Comparison of ENCODE assay signal across 9 cellular contexts in the genomic region with DNA sequence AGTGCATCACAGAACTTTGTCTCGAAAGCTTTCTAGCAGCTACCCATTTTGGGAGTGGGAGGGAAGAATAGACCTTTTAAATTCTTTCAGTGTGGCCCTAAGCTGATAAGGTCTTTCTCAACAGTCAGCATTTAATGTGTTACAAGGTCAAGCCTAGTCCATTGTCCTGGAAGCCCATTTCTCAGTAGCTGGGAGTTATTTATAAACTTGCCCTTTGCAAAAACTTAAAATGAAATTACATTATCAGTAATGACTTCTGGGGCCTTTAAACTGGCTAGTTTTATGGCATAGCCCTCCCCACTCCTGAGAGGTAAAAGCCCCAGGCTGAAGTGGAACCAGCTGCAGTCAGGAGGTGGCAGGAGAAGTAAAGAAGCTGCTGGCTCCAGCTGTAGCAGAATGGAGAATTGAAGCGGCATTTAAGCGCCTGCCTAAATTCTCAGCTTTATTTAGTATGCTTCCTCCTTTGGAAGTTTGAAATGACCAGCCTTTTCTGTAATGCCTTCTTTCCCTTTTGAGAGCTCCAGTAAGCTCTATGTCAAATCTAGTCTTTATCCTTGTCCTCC. TPM values are rescaled to one million over a fixed set of nuclear protein-coding genes. Genes with fewer than 3 reads are reported as not detected.
DNase-seq lines count a peak whose midpoint lies in the region; ATAC-seq and TF ChIP-seq lines count a peak whose summit lies in the region.
"Had no signal": no experiment of that assay in that cellular context is flagged by ENCODE, and none has a peak within 500 bp of the region (broad histone marks: within the 10 kb centered on the region; RNA-seq: fewer than 3 reads in every experiment).

No MANE protein-coding gene starts in this region.

- CTCF ChIA-PET in activated CD4-positive, alpha-beta T cell treated with anti-CD3 and anti-CD28 coated beads, Interleukin-2, amount 10 ng/mL, durations not matched to agents 7 days and 5 days (lab: Charles Lee): interaction anchor here (0.7 to 5.2 kb wide), 15 partner anchors 8 to 123 kb away, joined by 3 to 22 read pairs (median 4); partner anchors contain the start of gene COPZ1

- H3K4me3 Mint-ChIP-seq in mesothelial cell of epicardium: no peak overlapping the region
- no peak overlapping the region for H3K4me3 Mint-ChIP-seq in activated CD4-positive, alpha-beta T cell treated with anti-CD3 and anti-CD28 coated beads, Interleukin-2, amount 10 ng/mL, durations not matched to agents 7 days and 5 days

- peaks cover 0 to 15% of the 10 kb centered on the region in 2 donors for H3K36me3 ChIP-seq in adrenal gland (replicated peaks in 1 of 2)

- no peak overlapping the region for H3K4me3 ChIP-seq in adrenal gland

- POLR2A ChIA-PET in activated CD4-positive, alpha-beta T cell treated with anti-CD3 and anti-CD28 coated beads, Interleukin-2, amount 10 ng/mL, durations not matched to agents 7 days and 5 days (lab: Charles Lee): interaction anchor here (0.8 kb wide), 1 partner anchor 22 kb away, joined by 3 read pairs; no protein-coding TSS in a partner anchor

- H3K9me3 ChIP-seq in adrenal gland (replicated peaks in 1 of 3): no peaks in the 10 kb centered on the region

- H3K9me3 Mint-ChIP-seq in mesothelial cell of epicardium: no peaks in the 10 kb centered on the region
- no peaks in the 10 kb centered on the region for H3K9me3 Mint-ChIP-seq in activated CD4-positive, alpha-beta T cell treated with anti-CD3 and anti-CD28 coated beads, Interleukin-2, amount 10 ng/mL, durations not matched to agents 7 days and 5 days

- TF ChIP-seq POLR2A in adrenal gland (IDR thresholded peaks at IDR 0.05): peak in 1 of 2 donors; percentile 14

- 18 to 28% (median 22%) methylated on average over 3 of the region's 3 CpGs for WGBS in adrenal gland, 4 donors

- H3K27me3 Mint-ChIP-seq in mesothelial cell of epicardium (ENCODE audit: low read depth): no peaks in the 10 kb centered on the region
- H3K27me3 Mint-ChIP-seq in activated CD4-positive, alpha-beta T cell treated with anti-CD3 and anti-CD28 coated beads, Interleukin-2, amount 10 ng/mL, durations not matched to agents 7 days and 5 days: no peaks in the 10 kb centered on the region

- peaks cover 56% of the 10 kb centered on the region for H3K4me1 Mint-ChIP-seq in mesothelial cell of epicardium
- peaks cover 13% of the 10 kb centered on the region for H3K4me1 Mint-ChIP-seq in activated CD4-positive, alpha-beta T cell treated with anti-CD3 and anti-CD28 coated beads, Interleukin-2, amount 10 ng/mL, durations not matched to agents 7 days and 5 days

- H3K27ac Mint-ChIP-seq in mesothelial cell of epicardium: peak overlapping the region; percentile 92
- H3K27ac Mint-ChIP-seq in activated CD4-positive, alpha-beta T cell treated with anti-CD3 and anti-CD28 coated beads, Interleukin-2, amount 10 ng/mL, durations not matched to agents 7 days and 5 days: no peak overlapping the region

- ATAC-seq in HG02759 (IDR thresholded peaks at IDR 0.05; ENCODE audit: unreplicated experiment) (no peak), GM21367 (IDR thresholded peaks at IDR 0.05; ENCODE audit: unreplicated experiment) (no peak)

- H3K27me3 ChIP-seq in adrenal gland: no peaks in the 10 kb centered on the region

- TF ChIP-seq CTCF in adrenal gland (IDR thresholded peaks at IDR 0.05): peak in 1 of 6 experiments; percentile 12
- TF ChIP-seq CTCF in mesothelial cell of epicardium (IDR thresholded peaks at IDR 0.05; ENCODE audit: unreplicated experiment): no peak

- H3K27ac ChIP-seq in adrenal gland: peak overlapping the region in 4 of 5 donors; percentile 40 to 79 (median 74)

- peaks cover 12% of the 10 kb centered on the region for H3K36me3 Mint-ChIP-seq in mesothelial cell of epicardium
- H3K36me3 Mint-ChIP-seq in activated CD4-positive, alpha-beta T cell treated with anti-CD3 and anti-CD28 coated beads, Interleukin-2, amount 10 ng/mL, durations not matched to agents 7 days and 5 days (ENCODE audit: low read depth): peaks cover 16% of the 10 kb centered on the region

- intact Hi-C loops in adrenal gland (cut with DNase I): no loop called here

- DNase-seq in COR-L47 (lab: John Stamatoyannopoulos, UW) (peak; percentile 30), adrenal gland (peak in 4 of 7 donors; percentile 42 to 74 (median 54)), mesothelial cell of epicardium (ENCODE audit: low spot score in 2 of 2, unreplicated experiment in 2 of 2) (no peak)
- DNase-seq in activated CD4-positive, alpha-beta T cell treated with anti-CD3 and anti-CD28 coated beads, Interleukin-2, amount 10 ng/mL, durations not matched to agents 7 days and 5 days: no peak
- DNase-seq: DMS 273 treated with DMSO at 0.1 percent for 48 hours had no signal

- H3K4me1 ChIP-seq in adrenal gland (replicated peaks in 1 of 2): peaks cover 21 to 56% of the 10 kb centered on the region in 2 donors

RNA-seq across cellular contexts. Expression of gene COPZ1, which starts 12.4 kb away (rescaled TPM):
- total RNA-seq in adrenal gland (100 to 1,000 TPM in 7 of 8 donors, 10 to 100 TPM in 1; 95.2 to 183 (median 152) TPM), mesothelial cell of epicardium (137 to 145 TPM (median 143 TPM) in 3 replicates)
- 100 to 1,000 TPM in 1 of 3 donors, 10 to 100 TPM in 2; 54.7 to 252 (median 80.9) TPM for polyA plus RNA-seq in adrenal gland
- total RNA-seq in activated CD4-positive, alpha-beta T cell treated with anti-CD3 and anti-CD28 coated beads, Interleukin-2, amount 10 ng/mL, durations not matched to agents 7 days and 5 days: 100 to 1,000 TPM; 113 to 124 TPM

RNA-seq across cellular contexts. Expression of gene GPR84, which starts 26.9 kb away (rescaled TPM):
- total RNA-seq in adrenal gland: 1 to 10 TPM in 5 of 8 donors, under 1 TPM in 3; 0.18 to 6.8 (median 1.3) TPM
- polyA plus RNA-seq in adrenal gland: 1 to 10 TPM in 1 of 3 donors, under 1 TPM in 2; 0.56 to 1.3 (median 0.93) TPM
- total RNA-seq in mesothelial cell of epicardium: 0.18 to 0.32 TPM (median 0.24 TPM) in 3 replicates
- total RNA-seq in activated CD4-positive, alpha-beta T cell treated with anti-CD3 and anti-CD28 coated beads, Interleukin-2, amount 10 ng/mL, durations not matched to agents 7 days and 5 days: under 1 TPM; 0.15 to 0.33 TPM
- total RNA-seq: M059J, renal cortical epithelial cell had no signal

RNA-seq across cellular contexts. Expression of gene NFE2, which starts 36.5 kb away (rescaled TPM):
- under 1 TPM in 2 of 8 donors, not detected in 6; 0.47 to 0.72 TPM for total RNA-seq in adrenal gland
- polyA plus RNA-seq in adrenal gland: under 1 TPM; 0.13 to 0.80 (median 0.34) TPM
- 0.45 to 0.75 TPM (median 0.47 TPM) in 3 replicates for total RNA-seq in mesothelial cell of epicardium
- total RNA-seq in activated CD4-positive, alpha-beta T cell treated with anti-CD3 and anti-CD28 coated beads, Interleukin-2, amount 10 ng/mL, durations not matched to agents 7 days and 5 days: not detected

RNA-seq across cellular contexts. Expression of gene ZNF385A, which starts 47.2 kb away (rescaled TPM):
- total RNA-seq in adrenal gland: 10 to 100 TPM in 6 of 8 donors, 1 to 10 TPM in 2; 6.5 to 38.2 (median 13.1) TPM
- 10 to 100 TPM in 2 of 3 donors, 1 to 10 TPM in 1; 2.7 to 28.0 (median 24.3) TPM for polyA plus RNA-seq in adrenal gland
- total RNA-seq in mesothelial cell of epicardium: 30.5 to 35.4 TPM (median 34.2 TPM) in 3 replicates
- 1 to 10 TPM in 1 of 2 experiments, under 1 TPM in 1; 0.48 to 1.3 TPM for total RNA-seq in activated CD4-positive, alpha-beta T cell treated with anti-CD3 and anti-CD28 coated beads, Interleukin-2, amount 10 ng/mL, durations not matched to agents 7 days and 5 days

RNA-seq across cellular contexts. Expression of gene HNRNPA1, which starts 56.8 kb away (rescaled TPM):
- total RNA-seq in adrenal gland (1,000 to 10,000 TPM in 1 of 8 donors, 100 to 1,000 TPM in 7; 257 to 1,053 (median 488) TPM), mesothelial cell of epicardium (2,201 to 2,231 TPM (median 2,205 TPM) in 3 replicates)
- 1,000 to 10,000 TPM in 1 of 3 donors, 100 to 1,000 TPM in 2; 901 to 1,171 (median 983) TPM for polyA plus RNA-seq in adrenal gland
- 1,000 to 10,000 TPM; 1,432 to 1,554 TPM for total RNA-seq in activated CD4-positive, alpha-beta T cell treated with anti-CD3 and anti-CD28 coated beads, Interleukin-2, amount 10 ng/mL, durations not matched to agents 7 days and 5 days

Comparison
In these comparisons a context has a peak if more than half of its experiments do, and no peak if none do; other contexts are left out.
1. DNase-seq: peak in COR-L47 (single experiment) and adrenal gland (4 of 7); none in mesothelial cell of epicardium (0 of 2) and activated CD4-positive, alpha-beta T cell treated with anti-CD3 and anti-CD28 coated beads, Interleukin-2, amount 10 ng/mL, durations not matched to agents 7 days and 5 days (single experiment).